1 cellular context compared by ENCODE assay signal in the genomic region with DNA sequence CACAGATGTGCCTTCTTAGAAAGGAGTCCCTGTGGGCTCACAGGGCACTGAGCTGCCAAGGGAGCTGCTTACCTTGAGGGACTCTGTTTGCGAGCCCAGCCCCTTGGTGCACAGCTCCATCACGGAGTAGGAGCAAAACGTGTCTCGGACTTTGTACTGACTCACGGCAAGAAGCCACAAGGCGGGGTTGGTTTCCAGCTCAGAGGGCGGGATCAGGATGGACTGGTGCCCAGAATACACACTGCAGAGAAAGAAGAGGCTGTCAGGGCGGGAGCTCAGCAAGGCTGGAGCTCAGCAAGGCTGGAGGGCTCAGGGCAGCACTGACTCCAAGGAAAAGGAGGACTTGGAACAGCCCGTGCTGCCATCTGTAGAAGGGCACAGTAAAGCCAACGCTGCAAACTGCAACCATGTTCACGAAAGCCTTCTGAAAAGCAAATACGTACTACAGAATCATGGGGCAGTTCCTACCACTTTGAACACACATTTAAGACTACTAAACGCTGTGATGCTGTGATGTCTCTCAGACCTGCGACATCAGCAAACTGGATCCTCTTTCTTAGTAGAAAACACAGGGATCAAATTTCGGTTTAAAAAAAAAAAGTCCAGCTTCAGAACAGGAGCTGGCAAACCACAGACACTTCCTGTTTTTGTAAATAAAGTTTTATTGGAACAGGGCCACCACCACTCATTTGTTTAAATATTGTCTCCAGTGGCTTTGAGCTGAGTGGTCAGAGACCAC.
TF ChIP-seq lines count a peak whose summit lies in the region.

No MANE protein-coding gene starts in this region.

TF ChIP-seq in HepG2, 621 proteins besides CTCF, POLR2A, EP300 and RAD21 (continued from another document and continues in another):
- TF ChIP-seq, protein P1, sequence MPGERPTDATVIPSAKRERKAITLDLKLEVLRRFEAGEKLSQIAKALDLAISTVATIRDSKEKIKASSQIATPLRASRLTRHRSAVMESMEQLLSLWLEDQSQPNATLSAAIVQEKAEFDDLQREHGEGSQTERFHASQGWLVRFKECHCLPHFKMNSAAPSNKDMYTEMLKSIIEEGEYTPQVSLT (CRISPR knock-in tag; IDR thresholded peaks at IDR 0.05; ENCODE audit: borderline replicate concordance, low read depth), result no peak
- TF ChIP-seq, protein P2, sequence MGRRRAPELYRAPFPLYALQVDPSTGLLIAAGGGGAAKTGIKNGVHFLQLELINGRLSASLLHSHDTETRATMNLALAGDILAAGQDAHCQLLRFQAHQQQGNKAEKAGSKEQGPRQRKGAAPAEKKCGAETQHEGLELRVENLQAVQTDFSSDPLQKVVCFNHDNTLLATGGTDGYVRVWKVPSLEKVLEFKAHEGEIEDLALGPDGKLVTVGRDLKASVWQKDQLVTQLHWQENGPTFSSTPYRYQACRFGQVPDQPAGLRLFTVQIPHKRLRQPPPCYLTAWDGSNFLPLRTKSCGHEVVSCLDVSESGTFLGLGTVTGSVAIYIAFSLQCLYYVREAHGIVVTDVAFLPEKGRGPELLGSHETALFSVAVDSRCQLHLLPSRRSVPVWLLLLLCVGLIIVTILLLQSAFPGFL (CRISPR knock-in tag; IDR thresholded peaks at IDR 0.05), result no peak
- TF ChIP-seq, protein P3, sequence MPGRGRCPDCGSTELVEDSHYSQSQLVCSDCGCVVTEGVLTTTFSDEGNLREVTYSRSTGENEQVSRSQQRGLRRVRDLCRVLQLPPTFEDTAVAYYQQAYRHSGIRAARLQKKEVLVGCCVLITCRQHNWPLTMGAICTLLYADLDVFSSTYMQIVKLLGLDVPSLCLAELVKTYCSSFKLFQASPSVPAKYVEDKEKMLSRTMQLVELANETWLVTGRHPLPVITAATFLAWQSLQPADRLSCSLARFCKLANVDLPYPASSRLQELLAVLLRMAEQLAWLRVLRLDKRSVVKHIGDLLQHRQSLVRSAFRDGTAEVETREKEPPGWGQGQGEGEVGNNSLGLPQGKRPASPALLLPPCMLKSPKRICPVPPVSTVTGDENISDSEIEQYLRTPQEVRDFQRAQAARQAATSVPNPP (CRISPR knock-in tag; IDR thresholded peaks at IDR 0.05), result no peak
- TF ChIP-seq SMARCC2 (IDR thresholded peaks at IDR 0.05), result no peak
- no peak for TF ChIP-seq KDM1A (CRISPR knock-in tag; IDR thresholded peaks at IDR 0.05)
- no peak for TF ChIP-seq ZNF329 (CRISPR knock-in tag; IDR thresholded peaks at IDR 0.05; ENCODE audit: low read depth)
- TF ChIP-seq, protein P4, sequence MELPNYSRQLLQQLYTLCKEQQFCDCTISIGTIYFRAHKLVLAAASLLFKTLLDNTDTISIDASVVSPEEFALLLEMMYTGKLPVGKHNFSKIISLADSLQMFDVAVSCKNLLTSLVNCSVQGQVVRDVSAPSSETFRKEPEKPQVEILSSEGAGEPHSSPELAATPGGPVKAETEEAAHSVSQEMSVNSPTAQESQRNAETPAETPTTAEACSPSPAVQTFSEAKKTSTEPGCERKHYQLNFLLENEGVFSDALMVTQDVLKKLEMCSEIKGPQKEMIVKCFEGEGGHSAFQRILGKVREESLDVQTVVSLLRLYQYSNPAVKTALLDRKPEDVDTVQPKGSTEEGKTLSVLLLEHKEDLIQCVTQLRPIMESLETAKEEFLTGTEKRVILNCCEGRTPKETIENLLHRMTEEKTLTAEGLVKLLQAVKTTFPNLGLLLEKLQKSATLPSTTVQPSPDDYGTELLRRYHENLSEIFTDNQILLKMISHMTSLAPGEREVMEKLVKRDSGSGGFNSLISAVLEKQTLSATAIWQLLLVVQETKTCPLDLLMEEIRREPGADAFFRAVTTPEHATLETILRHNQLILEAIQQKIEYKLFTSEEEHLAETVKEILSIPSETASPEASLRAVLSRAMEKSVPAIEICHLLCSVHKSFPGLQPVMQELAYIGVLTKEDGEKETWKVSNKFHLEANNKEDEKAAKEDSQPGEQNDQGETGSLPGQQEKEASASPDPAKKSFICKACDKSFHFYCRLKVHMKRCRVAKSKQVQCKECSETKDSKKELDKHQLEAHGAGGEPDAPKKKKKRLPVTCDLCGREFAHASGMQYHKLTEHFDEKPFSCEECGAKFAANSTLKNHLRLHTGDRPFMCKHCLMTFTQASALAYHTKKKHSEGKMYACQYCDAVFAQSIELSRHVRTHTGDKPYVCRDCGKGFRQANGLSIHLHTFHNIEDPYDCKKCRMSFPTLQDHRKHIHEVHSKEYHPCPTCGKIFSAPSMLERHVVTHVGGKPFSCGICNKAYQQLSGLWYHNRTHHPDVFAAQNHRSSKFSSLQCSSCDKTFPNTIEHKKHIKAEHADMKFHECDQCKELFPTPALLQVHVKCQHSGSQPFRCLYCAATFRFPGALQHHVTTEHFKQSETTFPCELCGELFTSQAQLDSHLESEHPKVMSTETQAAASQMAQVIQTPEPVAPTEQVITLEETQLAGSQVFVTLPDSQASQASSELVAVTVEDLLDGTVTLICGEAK (IDR thresholded peaks at IDR 0.05), result peak; percentile 99
- TF ChIP-seq, protein P4 (CRISPR knock-in tag; IDR thresholded peaks at IDR 0.05), result peak; percentile 100
- no peak for TF ChIP-seq ZNF720 (CRISPR knock-in tag; IDR thresholded peaks at IDR 0.05)
- TF ChIP-seq, protein P5, sequence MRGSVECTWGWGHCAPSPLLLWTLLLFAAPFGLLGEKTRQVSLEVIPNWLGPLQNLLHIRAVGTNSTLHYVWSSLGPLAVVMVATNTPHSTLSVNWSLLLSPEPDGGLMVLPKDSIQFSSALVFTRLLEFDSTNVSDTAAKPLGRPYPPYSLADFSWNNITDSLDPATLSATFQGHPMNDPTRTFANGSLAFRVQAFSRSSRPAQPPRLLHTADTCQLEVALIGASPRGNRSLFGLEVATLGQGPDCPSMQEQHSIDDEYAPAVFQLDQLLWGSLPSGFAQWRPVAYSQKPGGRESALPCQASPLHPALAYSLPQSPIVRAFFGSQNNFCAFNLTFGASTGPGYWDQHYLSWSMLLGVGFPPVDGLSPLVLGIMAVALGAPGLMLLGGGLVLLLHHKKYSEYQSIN (CRISPR knock-in tag; IDR thresholded peaks at IDR 0.05; ENCODE audit: borderline replicate concordance), result no peak
- peak; percentile 71 for TF ChIP-seq SALL1 (CRISPR knock-in tag; IDR thresholded peaks at IDR 0.05)
- TF ChIP-seq, protein P6, sequence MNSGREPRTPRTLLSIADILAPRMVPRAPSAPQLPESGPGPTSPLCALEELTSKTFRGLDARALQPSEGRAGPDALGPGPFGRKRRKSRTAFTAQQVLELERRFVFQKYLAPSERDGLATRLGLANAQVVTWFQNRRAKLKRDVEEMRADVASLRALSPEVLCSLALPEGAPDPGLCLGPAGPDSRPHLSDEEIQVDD (CRISPR knock-in tag; IDR thresholded peaks at IDR 0.05; ENCODE audit: borderline replicate concordance), result no peak
- no peak for TF ChIP-seq JUND (CRISPR knock-in tag; IDR thresholded peaks at IDR 0.05)
- no peak for TF ChIP-seq ZBTB8A (CRISPR knock-in tag; IDR thresholded peaks at IDR 0.05; ENCODE audit: borderline replicate concordance, low read depth)
- TF ChIP-seq, protein P7, sequence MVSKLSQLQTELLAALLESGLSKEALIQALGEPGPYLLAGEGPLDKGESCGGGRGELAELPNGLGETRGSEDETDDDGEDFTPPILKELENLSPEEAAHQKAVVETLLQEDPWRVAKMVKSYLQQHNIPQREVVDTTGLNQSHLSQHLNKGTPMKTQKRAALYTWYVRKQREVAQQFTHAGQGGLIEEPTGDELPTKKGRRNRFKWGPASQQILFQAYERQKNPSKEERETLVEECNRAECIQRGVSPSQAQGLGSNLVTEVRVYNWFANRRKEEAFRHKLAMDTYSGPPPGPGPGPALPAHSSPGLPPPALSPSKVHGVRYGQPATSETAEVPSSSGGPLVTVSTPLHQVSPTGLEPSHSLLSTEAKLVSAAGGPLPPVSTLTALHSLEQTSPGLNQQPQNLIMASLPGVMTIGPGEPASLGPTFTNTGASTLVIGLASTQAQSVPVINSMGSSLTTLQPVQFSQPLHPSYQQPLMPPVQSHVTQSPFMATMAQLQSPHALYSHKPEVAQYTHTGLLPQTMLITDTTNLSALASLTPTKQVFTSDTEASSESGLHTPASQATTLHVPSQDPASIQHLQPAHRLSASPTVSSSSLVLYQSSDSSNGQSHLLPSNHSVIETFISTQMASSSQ (IDR thresholded peaks at IDR 0.05; ENCODE audit: low read depth), result no peak
- TF ChIP-seq, protein P7 (CRISPR knock-in tag; IDR thresholded peaks at IDR 0.05; ENCODE audit: borderline replicate concordance), result no peak
- TF ChIP-seq, protein P8, sequence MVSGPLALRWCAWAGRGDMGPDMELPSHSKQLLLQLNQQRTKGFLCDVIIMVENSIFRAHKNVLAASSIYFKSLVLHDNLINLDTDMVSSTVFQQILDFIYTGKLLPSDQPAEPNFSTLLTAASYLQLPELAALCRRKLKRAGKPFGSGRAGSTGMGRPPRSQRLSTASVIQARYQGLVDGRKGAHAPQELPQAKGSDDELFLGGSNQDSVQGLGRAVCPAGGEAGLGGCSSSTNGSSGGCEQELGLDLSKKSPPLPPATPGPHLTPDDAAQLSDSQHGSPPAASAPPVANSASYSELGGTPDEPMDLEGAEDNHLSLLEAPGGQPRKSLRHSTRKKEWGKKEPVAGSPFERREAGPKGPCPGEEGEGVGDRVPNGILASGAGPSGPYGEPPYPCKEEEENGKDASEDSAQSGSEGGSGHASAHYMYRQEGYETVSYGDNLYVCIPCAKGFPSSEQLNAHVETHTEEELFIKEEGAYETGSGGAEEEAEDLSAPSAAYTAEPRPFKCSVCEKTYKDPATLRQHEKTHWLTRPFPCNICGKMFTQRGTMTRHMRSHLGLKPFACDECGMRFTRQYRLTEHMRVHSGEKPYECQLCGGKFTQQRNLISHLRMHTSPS (CRISPR knock-in tag; IDR thresholded peaks at IDR 0.05; ENCODE audit: low read depth), result no peak
- TF ChIP-seq, protein P9, sequence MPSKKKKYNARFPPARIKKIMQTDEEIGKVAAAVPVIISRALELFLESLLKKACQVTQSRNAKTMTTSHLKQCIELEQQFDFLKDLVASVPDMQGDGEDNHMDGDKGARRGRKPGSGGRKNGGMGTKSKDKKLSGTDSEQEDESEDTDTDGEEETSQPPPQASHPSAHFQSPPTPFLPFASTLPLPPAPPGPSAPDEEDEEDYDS (CRISPR knock-in tag; IDR thresholded peaks at IDR 0.05), result no peak
- peak; percentile 59; the same call in 1 of the 2 replicates for TF ChIP-seq ZNF644 (CRISPR knock-in tag; IDR thresholded peaks at IDR 0.05; ENCODE audit: low read depth)
- no peak for TF ChIP-seq CBX5 (CRISPR knock-in tag; IDR thresholded peaks at IDR 0.05; ENCODE audit: borderline replicate concordance)
- TF ChIP-seq, protein P10, sequence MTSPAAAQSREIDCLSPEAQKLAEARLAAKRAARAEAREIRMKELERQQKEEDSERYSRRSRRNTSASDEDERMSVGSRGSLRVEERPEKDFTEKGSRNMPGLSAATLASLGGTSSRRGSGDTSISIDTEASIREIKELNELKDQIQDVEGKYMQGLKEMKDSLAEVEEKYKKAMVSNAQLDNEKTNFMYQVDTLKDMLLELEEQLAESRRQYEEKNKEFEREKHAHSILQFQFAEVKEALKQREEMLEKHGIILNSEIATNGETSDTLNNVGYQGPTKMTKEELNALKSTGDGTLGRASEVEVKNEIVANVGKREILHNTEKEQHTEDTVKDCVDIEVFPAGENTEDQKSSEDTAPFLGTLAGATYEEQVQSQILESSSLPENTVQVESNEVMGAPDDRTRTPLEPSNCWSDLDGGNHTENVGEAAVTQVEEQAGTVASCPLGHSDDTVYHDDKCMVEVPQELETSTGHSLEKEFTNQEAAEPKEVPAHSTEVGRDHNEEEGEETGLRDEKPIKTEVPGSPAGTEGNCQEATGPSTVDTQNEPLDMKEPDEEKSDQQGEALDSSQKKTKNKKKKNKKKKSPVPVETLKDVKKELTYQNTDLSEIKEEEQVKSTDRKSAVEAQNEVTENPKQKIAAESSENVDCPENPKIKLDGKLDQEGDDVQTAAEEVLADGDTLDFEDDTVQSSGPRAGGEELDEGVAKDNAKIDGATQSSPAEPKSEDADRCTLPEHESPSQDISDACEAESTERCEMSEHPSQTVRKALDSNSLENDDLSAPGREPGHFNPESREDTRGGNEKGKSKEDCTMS (CRISPR knock-in tag; conservative IDR thresholded peaks at IDR 0.05), result no peak
- TF ChIP-seq NR2F6 (IDR thresholded peaks at IDR 0.05), result no peak
- TF ChIP-seq NR2F6 (CRISPR knock-in tag; IDR thresholded peaks at IDR 0.05), result 0 out of 2 replicates have a peak, but pooled peaks have one; percentile 19
- TF ChIP-seq SP5 (CRISPR knock-in tag; IDR thresholded peaks at IDR 0.05; ENCODE audit: borderline replicate concordance, low read depth), result peak; percentile 53
- no peak for TF ChIP-seq ZSCAN31 (CRISPR knock-in tag; IDR thresholded peaks at IDR 0.05; ENCODE audit: low read depth)
- TF ChIP-seq FOXM1 (CRISPR knock-in tag; IDR thresholded peaks at IDR 0.05), result no peak
- TF ChIP-seq YEATS2 (CRISPR knock-in tag; IDR thresholded peaks at IDR 0.05; ENCODE audit: borderline replicate concordance), result no peak
- TF ChIP-seq TCF12 (IDR thresholded peaks at IDR 0.05), result no peak
- TF ChIP-seq TCF12 (CRISPR knock-in tag; IDR thresholded peaks at IDR 0.05), result no peak
- no peak for TF ChIP-seq ARHGAP35 (CRISPR knock-in tag; IDR thresholded peaks at IDR 0.05; ENCODE audit: borderline replicate concordance)
